ENCODE assay signal across 8 cellular contexts in genomic region chr7:131692131-131692960, GRCh38.
A peak's percentile ranks its signal among the peaks of the same experiment; 100 is the strongest.
DNase-seq lines count a peak whose midpoint lies in the region; ATAC-seq and TF ChIP-seq lines count a peak whose summit lies in the region.

No MANE protein-coding gene starts in this region.

- TF ChIP-seq CTCF in astrocyte of the spinal cord (IDR thresholded peaks at IDR 0.05; ENCODE audit: low read depth, low read length) = peak; percentile 98

- in situ Hi-C loops in astrocyte of the spinal cord (cut with HindIII; ENCODE audit: low sequenced_read_pairs) = no loop called here

- ATAC-seq in GM18858 (IDR thresholded peaks at IDR 0.05; ENCODE audit: unreplicated experiment) = no peak
- ATAC-seq in GM18867 (IDR thresholded peaks at IDR 0.05; ENCODE audit: unreplicated experiment) = no peak

- DNase-seq in Daoy (ENCODE audit: low read depth) (peak; percentile 89), HuH-7.5 (ENCODE audit: low spot score) (peak; percentile 55), SHP77 treated with DMSO at 0.1 percent for 48 hours (lab: John Stamatoyannopoulos, UW) (peak; percentile 1), astrocyte of the spinal cord (ENCODE audit: low read depth, low spot score) (peak; percentile 25), islet precursor cell (peak; percentile 89)
- peak; percentile 55 to 74 for DNase-seq in stimulated activated CD4-positive, alpha-beta T cell treated with anti-CD3 and anti-CD28 coated beads, Interleukin-2, amount 100 ng/mL, for 24 hours

- no peak overlapping the region for H3K4me3 ChIP-seq in astrocyte of the spinal cord (ENCODE audit: low read depth, low read length)

Comparison
In these comparisons a context has a peak if more than half of its experiments do, and no peak if none do; other contexts are left out.
1. DNase-seq: peak in every context shown above with its lines; median percentile 89 in Daoy; 89 in islet precursor cell; 64 in stimulated activated CD4-positive, alpha-beta T cell treated with anti-CD3 and anti-CD28 coated beads, Interleukin-2, amount 100 ng/mL, for 24 hours; 55 in HuH-7.5; 25 in astrocyte of the spinal cord; 1 in SHP77 treated with DMSO at 0.1 percent for 48 hours.